19 cellular contexts compared by ENCODE assay signal in genomic region chr10:67722113-67722512, GRCh38. TPM values are rescaled to one million over a fixed set of nuclear protein-coding genes. Genes with fewer than 3 reads are reported as not detected.
DNase-seq lines count a peak whose midpoint lies in the region; ATAC-seq lines count a peak whose summit lies in the region.
"Had no signal": no experiment of that assay in that cellular context is flagged by ENCODE, and none has a peak within 500 bp of the region (broad histone marks: within the 10 kb centered on the region; RNA-seq: fewer than 3 reads in every experiment).

No MANE protein-coding gene starts in this region.

- H3K36me3 Mint-ChIP-seq in activated CD8-positive, alpha-beta memory T cell treated with anti-CD3 and anti-CD28 coated beads, Interleukin-2, amount 10 ng/mL, durations not matched to agents 7 days and 5 days = no peaks in the 10 kb centered on the region
- H3K36me3 Mint-ChIP-seq: IgD-negative memory B cell; naive thymus-derived CD4-positive, alpha-beta T cell had no signal

- no peak overlapping the region for H3K4me3 Mint-ChIP-seq in activated CD8-positive, alpha-beta memory T cell treated with anti-CD3 and anti-CD28 coated beads, Interleukin-2, amount 10 ng/mL, durations not matched to agents 7 days and 5 days
- H3K4me3 Mint-ChIP-seq: IgD-negative memory B cell; naive thymus-derived CD4-positive, alpha-beta T cell; T-helper 2 cell treated with Interferon-gamma antibody and Interleukin-4, amounts not matched to agents 5 μg/mL and 100 μg/mL, for 36 hours had no signal

- peak; percentile 77 for ATAC-seq in GM18517 (IDR thresholded peaks at IDR 0.05; ENCODE audit: unreplicated experiment)
- peak; percentile 80 for ATAC-seq in GM21381 (IDR thresholded peaks at IDR 0.05; ENCODE audit: unreplicated experiment)
- ATAC-seq in HG02938 (IDR thresholded peaks at IDR 0.05; ENCODE audit: unreplicated experiment) = peak; percentile 87
- ATAC-seq in activated CD8-positive, alpha-beta memory T cell treated with anti-CD3 and anti-CD28 coated beads, Interleukin-2, amount 10 ng/mL, durations not matched to agents 7 days and 5 days = no peak
- ATAC-seq: esophagus mucosa; left lung; naive thymus-derived CD4-positive, alpha-beta T cell had no signal

- peak; percentile 57 for DNase-seq in NOMO-1 treated with DMSO at 0.1 percent for 48 hours (lab: John Stamatoyannopoulos, UW; ENCODE audit: unreplicated experiment)
- DNase-seq in A172 (ENCODE audit: low spot score) = no peak
- DNase-seq in NCI-H526 treated with DMSO at 0.1 percent for 48 hours (lab: John Stamatoyannopoulos, UW) = no peak
- no peak for DNase-seq in activated CD8-positive, alpha-beta memory T cell treated with anti-CD3 and anti-CD28 coated beads, Interleukin-2, amount 10 ng/mL, durations not matched to agents 7 days and 5 days
- DNase-seq in NCI-H1092 treated with DMSO at 0.1 percent for 48 hours (lab: John Stamatoyannopoulos, UW) = no peak
- DNase-seq: activated CD4-positive, alpha-beta T cell treated with anti-CD3 and anti-CD28 coated beads, Interleukin-2, amount 50 U/mL, for 48 hours; colonic mucosa; hypothalamus; left lung; naive thymus-derived CD4-positive, alpha-beta T cell; NCI-H510A treated with DMSO at 0.1 percent for 48 hours; stimulated activated CD4-positive, alpha-beta T cell treated with anti-CD3 and anti-CD28 coated beads, Interleukin-2, amount 100 ng/mL, for 24 hours; upper lobe of left lung had no signal

- no peaks in the 10 kb centered on the region for H3K9me3 Mint-ChIP-seq in activated CD8-positive, alpha-beta memory T cell treated with anti-CD3 and anti-CD28 coated beads, Interleukin-2, amount 10 ng/mL, durations not matched to agents 7 days and 5 days (ENCODE audit: low read depth)
- H3K9me3 Mint-ChIP-seq: IgD-negative memory B cell; T-helper 2 cell treated with Interferon-gamma antibody and Interleukin-4, amounts not matched to agents 5 μg/mL and 100 μg/mL, for 36 hours had no signal

- CTCF ChIA-PET in activated CD8-positive, alpha-beta memory T cell treated with anti-CD3 and anti-CD28 coated beads, Interleukin-2, amount 10 ng/mL, durations not matched to agents 7 days and 5 days (lab: Charles Lee) = interaction anchor here (0.6 to 1.8 kb wide), 3 partner anchors 15 to 879 kb away, joined by 3 to 4 read pairs (median 3); no protein-coding TSS in a partner anchor

- H3K27me3 Mint-ChIP-seq in activated CD8-positive, alpha-beta memory T cell treated with anti-CD3 and anti-CD28 coated beads, Interleukin-2, amount 10 ng/mL, durations not matched to agents 7 days and 5 days = peaks cover 11% of the 10 kb centered on the region

- no peak overlapping the region for H3K27ac Mint-ChIP-seq in activated CD8-positive, alpha-beta memory T cell treated with anti-CD3 and anti-CD28 coated beads, Interleukin-2, amount 10 ng/mL, durations not matched to agents 7 days and 5 days
- H3K27ac Mint-ChIP-seq: naive thymus-derived CD4-positive, alpha-beta T cell; T-helper 2 cell treated with Interferon-gamma antibody and Interleukin-4, amounts not matched to agents 5 μg/mL and 100 μg/mL, for 36 hours had no signal

- H3K4me1 Mint-ChIP-seq in activated CD8-positive, alpha-beta memory T cell treated with anti-CD3 and anti-CD28 coated beads, Interleukin-2, amount 10 ng/mL, durations not matched to agents 7 days and 5 days = no peaks in the 10 kb centered on the region
- H3K4me1 Mint-ChIP-seq: naive thymus-derived CD4-positive, alpha-beta T cell had no signal

RNA-seq across cellular contexts. Expression of gene CTNNA3, which starts 26.1 kb away (rescaled TPM):
- total RNA-seq in A172 (2014; rRNA removed; shearing (Covaris generic)) = under 0.01 TPM in 1 of 2 replicates, not detected in the other
- under 1 TPM in 1 of 2 experiments, not detected in 1; 0.61 TPM for total RNA-seq in activated CD8-positive, alpha-beta memory T cell treated with anti-CD3 and anti-CD28 coated beads, Interleukin-2, amount 10 ng/mL, durations not matched to agents 7 days and 5 days
- total RNA-seq: esophagus mucosa had no signal
